Comparison of ENCODE assay signal across 11 cellular contexts in genomic region chr3:149553781-149554451, GRCh38.
A peak's percentile ranks its signal among the peaks of the same experiment; 100 is the strongest.
DNase-seq lines count a peak whose midpoint lies in the region; ATAC-seq and TF ChIP-seq lines count a peak whose summit lies in the region.
"Had no signal": no experiment of that assay in that cellular context is flagged by ENCODE, and none has a peak within 500 bp of the region (broad histone marks: within the 10 kb centered on the region; RNA-seq: fewer than 3 reads in every experiment).

No MANE protein-coding gene starts in this region.

- no peak overlapping the region for H3K9ac ChIP-seq in neural progenitor cell

- peak; percentile 88 for DNase-seq in AG04450 (ENCODE audit: low read depth, low spot score)
- peak; percentile 93 for DNase-seq in foreskin melanocyte
- no peak for DNase-seq in neural progenitor cell (ENCODE audit: low spot score)
- DNase-seq in A673 (ENCODE audit: low spot score): no peak
- DNase-seq in GF-D8 (lab: John Stamatoyannopoulos, UW): no peak
- DNase-seq: activated CD4-positive, CD25-positive, alpha-beta regulatory T cell; NCI-H2171 had no signal

- ATAC-seq in SK-N-SH treated with all-trans-retinoic acid at 6 μM for 48 hours: peak; percentile 77
- no peak for ATAC-seq in HG02973 (IDR thresholded peaks at IDR 0.05; ENCODE audit: unreplicated experiment)
- no peak for ATAC-seq in HG03135 (IDR thresholded peaks at IDR 0.05; ENCODE audit: unreplicated experiment)

- no TSS peak for BruUV-seq in A673 (replicated peaks; lab: Mats Ljungman, UMichigan)

- H3F3A ChIP-seq in neural progenitor cell (ENCODE audit: low read depth): peaks cover 7% of the 10 kb centered on the region

- POLR2A ChIA-PET in AG04450 (lab: Yijun Ruan, JAX) (interaction anchor here (0.6 to 1.7 kb wide), 7 partner anchors 11 to 150 kb away, joined by 3 to 6 read pairs (median 5); partner anchors contain the start of gene WWTR1), A673 (lab: Charles Lee; ENCODE audit: low non-redundant PET) (interaction anchor here (0.6 to 0.7 kb wide), 2 partner anchors 194 to 218 kb away, joined by 3 read pairs; no protein-coding TSS in a partner anchor)

- no peaks in the 10 kb centered on the region for H3K79me2 ChIP-seq in neural progenitor cell (ENCODE audit: low read depth)

- H3K4me1 ChIP-seq in neural progenitor cell (peaks cover 29% of the 10 kb centered on the region), A673 (ENCODE audit: insufficient read depth, low read length, poor library complexity, severe bottlenecking) (peaks cover 25% of the 10 kb centered on the region)

- H3K36me3 ChIP-seq in neural progenitor cell (no peaks in the 10 kb centered on the region), A673 (ENCODE audit: insufficient read depth, low read length, poor library complexity, severe bottlenecking) (no peaks in the 10 kb centered on the region)

- H3K4me3 ChIP-seq in AG04450 (ENCODE audit: low read depth, low read length): no peak overlapping the region
- no peak overlapping the region for H3K4me3 ChIP-seq in neural progenitor cell
- no peak overlapping the region for H3K4me3 ChIP-seq in A673 (ENCODE audit: low read depth, low read length, poor library complexity, severe bottlenecking)

- no peaks in the 10 kb centered on the region for H3K27me3 ChIP-seq in AG04450 (ENCODE audit: control insufficient read depth, insufficient read depth, low read length)
- no peaks in the 10 kb centered on the region for H3K27me3 ChIP-seq in neural progenitor cell
- no peaks in the 10 kb centered on the region for H3K27me3 ChIP-seq in A673 (replicated peaks; ENCODE audit: insufficient read depth, low read depth, low read length, poor library complexity)

- H3K9me3 ChIP-seq in AG04450 (ENCODE audit: control insufficient read depth, insufficient read depth, low read length) (no peaks in the 10 kb centered on the region), neural progenitor cell (ENCODE audit: low read depth) (no peaks in the 10 kb centered on the region), A673 (ENCODE audit: low read depth, low read length, poor library complexity, severe bottlenecking) (no peaks in the 10 kb centered on the region)

- CTCF ChIA-PET in AG04450 (lab: Charles Lee): interaction anchor here (0.7 to 1.3 kb wide), 6 partner anchors 15 to 254 kb away, joined by 3 to 6 read pairs (median 4); no protein-coding TSS in a partner anchor
- CTCF ChIA-PET in A673 (lab: Charles Lee): no interaction called here

- no peak overlapping the region for H2AFZ ChIP-seq in neural progenitor cell (replicated peaks)

- TF ChIP-seq CTCF in AG04450 (IDR thresholded peaks at IDR 0.05; ENCODE audit: low read depth, low read length) (no peak), neural progenitor cell (IDR thresholded peaks at IDR 0.05) (no peak), A673 (conservative IDR thresholded peaks at IDR 0.05; ENCODE audit: low read depth, low read length) (no peak)

- no peak overlapping the region for H3K4me2 ChIP-seq in neural progenitor cell

- peak overlapping the region; percentile 37 for H3K27ac Mint-ChIP-seq in neural progenitor cell

- intact Hi-C loops in A673 (cut with micrococcal nuclease; ENCODE audit: unreplicated experiment): no loop called here

- H3K4me3 Mint-ChIP-seq in neural progenitor cell: no peak overlapping the region
- H3K4me3 Mint-ChIP-seq: central memory CD8-positive, alpha-beta T cell had no signal

- peaks cover 6% of the 10 kb centered on the region for H3K36me3 Mint-ChIP-seq in neural progenitor cell

- H3K4me1 Mint-ChIP-seq in neural progenitor cell: peaks cover 30% of the 10 kb centered on the region
- H3K4me1 Mint-ChIP-seq: central memory CD8-positive, alpha-beta T cell had no signal

- no peaks in the 10 kb centered on the region for H4K20me1 ChIP-seq in neural progenitor cell (ENCODE audit: low read depth)

- H3K9me3 Mint-ChIP-seq in neural progenitor cell: no peaks in the 10 kb centered on the region
- H3K9me3 Mint-ChIP-seq: central memory CD8-positive, alpha-beta T cell had no signal

- no peaks in the 10 kb centered on the region for H3K27me3 Mint-ChIP-seq in neural progenitor cell (ENCODE audit: insufficient read depth, low read depth)

- peak overlapping the region; percentile 92 for H3K27ac ChIP-seq in AG04450 (ENCODE audit: low read depth, low read length)
- H3K27ac ChIP-seq in neural progenitor cell: peak overlapping the region; percentile 64
- H3K27ac ChIP-seq in A673 (ENCODE audit: low read depth, low read length, poor library complexity, severe bottlenecking): no peak overlapping the region

TF ChIP-seq in SK-N-SH treated with all-trans-retinoic acid at 6 μM for 48 hours, 23 proteins besides CTCF, POLR2A, EP300 and RAD21:
- TF ChIP-seq TCF4 (CRISPR knock-in tag; IDR thresholded peaks at IDR 0.05; ENCODE audit: borderline replicate concordance) (peak; percentile 68; the same call in 1 of the 2 replicates), TSHZ2 (CRISPR knock-in tag; IDR thresholded peaks at IDR 0.05) (peak; percentile 44; the same call in 1 of the 2 replicates), ZFP3 (CRISPR knock-in tag; IDR thresholded peaks at IDR 0.05) (0 out of 2 replicates have a peak, but pooled peaks have one; percentile 2), TOX (CRISPR knock-in tag; IDR thresholded peaks at IDR 0.05; ENCODE audit: borderline replicate concordance) (no peak), ISL1 (CRISPR knock-in tag; IDR thresholded peaks at IDR 0.05) (peak; percentile 63; the same call in 1 of the 2 replicates), PPARA (CRISPR knock-in tag; IDR thresholded peaks at IDR 0.05; ENCODE audit: borderline replicate concordance) (no peak), ESRRG (CRISPR knock-in tag; IDR thresholded peaks at IDR 0.05) (no peak)

Comparison
In these comparisons a context has a peak if more than half of its experiments do, and no peak if none do; other contexts are left out.
1. DNase-seq: peak in AG04450 (single experiment) and foreskin melanocyte (single experiment); none in neural progenitor cell (single experiment), A673 (single experiment) and GF-D8 (single experiment).